Comparison of ENCODE assay signal across 8 cellular contexts in genomic region chr3:51706788-51707731, GRCh38. TPM values are rescaled to one million over a fixed set of nuclear protein-coding genes. Genes with fewer than 3 reads are reported as not detected.
A peak's percentile ranks its signal among the peaks of the same experiment; 100 is the strongest.
DNase-seq lines count a peak whose midpoint lies in the region; ATAC-seq and TF ChIP-seq lines count a peak whose summit lies in the region.

GRM2 (plus strand) TSS chr3:51707068; CDS start chr3:51708984, 1,916 bp downstream.

- POLR2A ChIA-PET in MCF 10A (lab: Yijun Ruan, JAX): no interaction called here

- peak within 1 kb of the TSS; percentile 19 for H3K4me3 ChIP-seq in kidney epithelial cell (ENCODE audit: low read depth, low read length)

- peaks cover 23% of the 10 kb centered on the region for H3K27me3 ChIP-seq in kidney epithelial cell (ENCODE audit: control insufficient read depth, insufficient read depth, low read length)

- in situ Hi-C loops in T47D (cut with HindIII; ENCODE audit: low pct_unique_long_range_greater_than_20kb, low sequenced_read_pairs): no loop called here

- CTCF ChIA-PET in MCF 10A (lab: Yijun Ruan, JAX): interaction anchor here (0.6 to 1.1 kb wide), 3 partner anchors 12 to 144 kb away, joined by 3 to 4 read pairs (median 3); no protein-coding TSS in a partner anchor

- DNase-seq in T47D (ENCODE audit: low read depth in 1 of 2, low spot score in 1 of 2) (peak; percentile 76 to 86), MCF 10A (ENCODE audit: unreplicated experiment) (no peak), SHP77 (lab: John Stamatoyannopoulos, UW) (peak; percentile 39 to 52), dermis blood vessel endothelial cell (peak; percentile 85), kidney epithelial cell (ENCODE audit: low read depth) (peak; percentile 43)
- DNase-seq in stimulated activated CD8-positive, alpha-beta memory T cell treated with anti-CD3 and anti-CD28 coated beads, Interleukin-4, amount 100 ng/mL, for 48 hours: peak; percentile 50

- intact Hi-C loops in MCF 10A (cut with micrococcal nuclease): no loop called here

- no peaks in the 10 kb centered on the region for H3K9me3 Mint-ChIP-seq in MCF 10A (ENCODE audit: unreplicated experiment)

- H3K36me3 ChIP-seq in kidney epithelial cell (ENCODE audit: control insufficient read depth, insufficient read depth, low read length): peaks cover 1% of the 10 kb centered on the region

- ATAC-seq in GM19324 (IDR thresholded peaks at IDR 0.05; ENCODE audit: low FRiP score, unreplicated experiment) (no peak), HG03571 (IDR thresholded peaks at IDR 0.05; ENCODE audit: unreplicated experiment) (no peak)

- H3K4me3 Mint-ChIP-seq in MCF 10A (ENCODE audit: unreplicated experiment): no peak within 1 kb of the TSS

- no peak within 1 kb of the TSS for H3K27ac Mint-ChIP-seq in MCF 10A (ENCODE audit: low read depth, unreplicated experiment)

- peaks cover 19% of the 10 kb centered on the region for H3K36me3 Mint-ChIP-seq in MCF 10A (ENCODE audit: insufficient read depth, unreplicated experiment)

- TF ChIP-seq CTCF in MCF 10A (IDR thresholded peaks at IDR 0.05; ENCODE audit: unreplicated experiment): no peak
- TF ChIP-seq CTCF in kidney epithelial cell (IDR thresholded peaks at IDR 0.05; ENCODE audit: insufficient read depth, low read length, poor library complexity, severe bottlenecking): no peak

- no TSS peak for BruUV-seq in MCF 10A (replicated peaks; lab: Mats Ljungman, UMichigan)

- H3K4me1 Mint-ChIP-seq in MCF 10A (ENCODE audit: insufficient read depth, unreplicated experiment): no peaks in the 10 kb centered on the region

- H3K27me3 Mint-ChIP-seq in MCF 10A (ENCODE audit: insufficient read depth, unreplicated experiment): no peaks in the 10 kb centered on the region

RNA-seq across cellular contexts. Expression of gene GRM2, which starts in this region (rescaled TPM):
- total RNA-seq in MCF 10A (2022): 0.23 and 0.44 TPM in 2 replicates
- total RNA-seq in dermis blood vessel endothelial cell: under 0.01 TPM in 1 of 2 replicates, not detected in the other
- not detected in 2 replicates for total RNA-seq in kidney epithelial cell

Comparison
In these comparisons a context has a peak if more than half of its experiments do, and no peak if none do; other contexts are left out.
1. Peak in DNase-seq in dermis blood vessel endothelial cell; RNA of the gene not detected or under 1 TPM.
2. Peak in DNase-seq and H3K4me3 ChIP-seq in kidney epithelial cell; RNA of the gene not detected or under 1 TPM.